ENCODE assay signal across 8 cellular contexts in the genomic region with DNA sequence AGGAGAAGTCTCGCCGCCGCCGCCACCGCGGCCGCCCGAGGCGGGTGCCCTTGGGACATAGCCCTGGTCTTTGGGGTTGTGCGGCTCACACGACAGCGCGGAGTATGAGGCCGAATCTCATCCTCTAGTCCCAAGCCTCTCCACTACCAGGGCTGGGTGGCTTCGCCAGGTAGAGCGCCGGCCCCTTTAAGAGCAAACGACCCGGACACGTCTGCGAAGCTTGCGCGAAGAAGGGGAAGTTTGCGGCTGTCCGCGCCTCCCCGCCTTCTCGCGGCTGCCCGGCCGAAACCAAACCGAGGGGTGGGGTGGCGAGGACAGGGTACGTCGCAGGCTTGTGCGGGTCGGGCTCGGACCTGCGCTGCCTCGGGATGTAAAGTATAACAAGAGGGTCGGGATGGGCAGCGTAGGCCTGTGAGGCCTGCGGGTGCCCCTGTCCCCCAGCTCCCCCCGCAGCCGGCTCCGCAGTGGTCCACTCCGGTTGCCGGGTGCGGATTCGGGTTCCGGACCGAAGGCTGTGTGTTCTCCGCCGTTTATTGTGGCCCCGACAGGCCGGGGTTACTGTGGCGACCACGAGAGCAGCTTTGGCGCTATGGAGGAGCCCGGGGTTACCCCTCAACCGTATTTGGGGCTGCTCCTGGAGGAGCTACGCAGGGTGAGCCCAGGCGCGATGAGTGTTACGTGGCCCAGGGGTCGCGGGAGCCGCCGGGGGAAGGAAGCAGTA. TPM values are rescaled to one million over a fixed set of nuclear protein-coding genes. Genes with fewer than 3 reads are reported as not detected.
DNase-seq lines count a peak whose midpoint lies in the region; ATAC-seq and TF ChIP-seq lines count a peak whose summit lies in the region.

No MANE protein-coding gene starts in this region.

- TF ChIP-seq CTCF in RWPE2 (IDR thresholded peaks at IDR 0.05; ENCODE audit: poor library complexity, severe bottlenecking), result no peak
- no peak for TF ChIP-seq CTCF in neural cell (IDR thresholded peaks at IDR 0.05; ENCODE audit: poor library complexity, severe bottlenecking)
- TF ChIP-seq CTCF in stomach (IDR thresholded peaks at IDR 0.05), result no peak

- no peak for TF ChIP-seq RAD21 in neural cell (conservative IDR thresholded peaks at IDR 0.05)

- H3K27ac ChIP-seq in RWPE2 (ENCODE audit: poor library complexity, severe bottlenecking), result peak overlapping the region; percentile 84
- H3K27ac ChIP-seq in neural cell (ENCODE audit: low read length), result peak overlapping the region; percentile 74
- peak overlapping the region; percentile 95 to 100 (median 97) for H3K27ac ChIP-seq in stomach

- peak overlapping the region; percentile 95 for H2AFZ ChIP-seq in neural cell (ENCODE audit: low read depth, low read length)

- no peaks in the 10 kb centered on the region for H4K20me1 ChIP-seq in neural cell (ENCODE audit: insufficient read depth)

- ATAC-seq in GM21723 (IDR thresholded peaks at IDR 0.05; ENCODE audit: unreplicated experiment), result peak; percentile 86
- ATAC-seq in RWPE2 (ENCODE audit: low read depth), result peak; percentile 89

- H3K4me2 ChIP-seq in neural cell (ENCODE audit: low read length), result no peak overlapping the region

- H3K9ac ChIP-seq in neural cell (ENCODE audit: low read length), result peak overlapping the region; percentile 81

- H3K9me2 ChIP-seq in neural cell (ENCODE audit: insufficient read depth, low read length), result no peaks in the 10 kb centered on the region

- TF ChIP-seq POLR2A in stomach (IDR thresholded peaks at IDR 0.05), result peak in 1 of 4 donors; percentile 60

- whole genome bisulfite sequencing in stomach, 5 donors, result 0 to 1% (median 0%) methylated on average over 7 to 69 of the region's 69 CpGs

- no peaks in the 10 kb centered on the region for H3F3A ChIP-seq in neural cell (ENCODE audit: insufficient read depth, low read length, poor library complexity, severe bottlenecking)

- TF ChIP-seq EP300 in neural cell (conservative IDR thresholded peaks at IDR 0.05; ENCODE audit: poor library complexity, severe bottlenecking) (no peak), stomach (IDR thresholded peaks at IDR 0.05) (no peak)

- intact Hi-C loops in stomach (cut with DNase I; ENCODE audit: low total_unique reads), result no loop called here

- H3K4me1 ChIP-seq in RWPE2 (ENCODE audit: insufficient read depth, poor library complexity, severe bottlenecking) (peaks cover 21% of the 10 kb centered on the region), stomach (peaks cover 6 to 46% (median 28%) of the 10 kb centered on the region in 4 donors)

- no peaks in the 10 kb centered on the region for H3K9me3 ChIP-seq in RWPE2 (ENCODE audit: severe bottlenecking)
- H3K9me3 ChIP-seq in neural cell (ENCODE audit: low read length), result no peaks in the 10 kb centered on the region
- H3K9me3 ChIP-seq in stomach, result peaks cover 0 to 6% (median 0%) of the 10 kb centered on the region in 4 donors

- DNase-seq in EH (ENCODE audit: low read depth) (peak; percentile 88), KBM-7 (peak; percentile 91), RWPE2 (ENCODE audit: low spot score) (peak; percentile 89), fibroblast of the conjunctiva (ENCODE audit: low read depth) (peak; percentile 74), stomach (peak; percentile 84)
- DNase-seq in activated effector memory CD4-positive, alpha-beta T cell treated with Interleukin-2 at 50 U/mL for 16 hours, result peak; percentile 74

- peaks cover 33% of the 10 kb centered on the region for H3K79me2 ChIP-seq in neural cell (replicated peaks; ENCODE audit: insufficient read depth, low read length)

- in situ Hi-C loops in KBM-7 (cut with MboI; ENCODE audit: low pct_unique_long_range_greater_than_20kb, low sequenced_read_pairs), result no loop called here

- H3K27me3 ChIP-seq in RWPE2 (ENCODE audit: insufficient read depth, poor library complexity, severe bottlenecking) (no peaks in the 10 kb centered on the region), neural cell (ENCODE audit: insufficient read depth, low read depth, low read length) (no peaks in the 10 kb centered on the region), stomach (no peaks in the 10 kb centered on the region)

- H3K36me3 ChIP-seq in RWPE2 (ENCODE audit: low read depth) (no peaks in the 10 kb centered on the region), neural cell (ENCODE audit: insufficient read depth, low read length) (no peaks in the 10 kb centered on the region), stomach (no peaks in the 10 kb centered on the region)

- H3K4me3 ChIP-seq in RWPE2 (ENCODE audit: severe bottlenecking) (peak overlapping the region; percentile 59), neural cell (ENCODE audit: low read length) (peak overlapping the region; percentile 89), stomach (peak overlapping the region; percentile 78 to 90 (median 88))

TF ChIP-seq in neural cell, 6 proteins besides CTCF, POLR2A, EP300 and RAD21:
- no peak for TF ChIP-seq EZH2 (IDR thresholded peaks at IDR 0.05; ENCODE audit: borderline replicate concordance, insufficient read depth, low read length, poor library complexity, severe bottlenecking)
- no peak for TF ChIP-seq MXI1 (conservative IDR thresholded peaks at IDR 0.05; ENCODE audit: poor library complexity, severe bottlenecking)

RNA-seq across cellular contexts. Expression of gene MIA2, which starts 33.3 kb away (rescaled TPM):
- 12.3 and 17.7 TPM in 2 replicates for polyA plus RNA-seq in neural cell
- 18.3 and 23.2 TPM in 2 replicates for polyA minus RNA-seq in neural cell
- total RNA-seq in stomach, result 10 to 100 TPM; 41.4 to 72.4 (median 58.9) TPM
- 10 to 100 TPM; 23.6 to 45.6 (median 26.1) TPM for polyA plus RNA-seq in stomach

Comparison
In these comparisons a context has a peak if more than half of its experiments do, and no peak if none do; other contexts are left out.
1. Peak in every context shown above with its lines: DNase-seq, ATAC-seq, H3K4me3 ChIP-seq and H3K27ac ChIP-seq.